In the genomic region with DNA sequence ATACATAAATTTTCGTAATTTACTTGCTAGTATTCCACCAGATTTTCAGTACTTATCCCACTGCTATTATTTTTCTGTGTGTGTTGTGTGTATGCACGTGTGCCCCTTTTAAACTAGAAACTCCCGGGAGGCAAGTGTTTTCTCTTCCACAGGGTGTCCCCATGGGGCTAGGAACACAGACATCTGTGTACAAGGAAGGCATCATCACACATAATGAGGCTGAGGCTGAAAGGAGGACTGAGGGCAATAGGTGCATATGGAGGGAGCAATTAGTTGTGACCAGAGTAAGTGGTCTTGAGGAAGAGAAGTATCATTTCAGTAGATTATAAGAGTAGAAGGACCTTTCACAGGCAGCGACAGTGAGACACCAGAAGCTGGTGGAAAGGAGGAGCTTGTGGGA, we compare ENCODE assay signal across 10 cellular contexts. TPM values are rescaled to one million over a fixed set of nuclear protein-coding genes. Genes with fewer than 3 reads are reported as not detected.
A peak's percentile ranks its signal among the peaks of the same experiment; 100 is the strongest.
DNase-seq lines count a peak whose midpoint lies in the region; ATAC-seq, FAIRE-seq and TF ChIP-seq lines count a peak whose summit lies in the region.
"Had no signal": no experiment of that assay in that cellular context is flagged by ENCODE, and none has a peak within 500 bp of the region (broad histone marks: within the 10 kb centered on the region; RNA-seq: fewer than 3 reads in every experiment).

No MANE protein-coding gene starts in this region.

- no peak for TF ChIP-seq EP300 in H1 (IDR thresholded peaks at IDR 0.05; ENCODE audit: borderline replicate concordance in 1 of 2, low read depth in 2 of 2, low read length in 2 of 2)

- intact Hi-C loops in A673 (cut with micrococcal nuclease; ENCODE audit: unreplicated experiment) (loop anchor here (2.0 to 5.0 kb wide), 5 partner anchors 36 to 219 kb away; a partner anchor contains a TSS), OCI-LY7 (cut with micrococcal nuclease; ENCODE audit: unreplicated experiment) (loop anchor here (2.0 to 5.0 kb wide), 4 partner anchors 47 to 219 kb away; a partner anchor contains a TSS)

- H3K9ac ChIP-seq in H1 (replicated peaks in 1 of 4; ENCODE audit: extremely low read depth in 1 of 4, low read depth in 3 of 4, low read length in 3 of 4), result no peak overlapping the region

- no peak overlapping the region for H4K91ac ChIP-seq in H1 (replicated peaks; ENCODE audit: insufficient read length, low read length)

- H3K79me2 ChIP-seq in OCI-LY7 (ENCODE audit: insufficient read depth, low read depth, low read length) (peaks cover 24% of the 10 kb centered on the region), H1 (ENCODE audit: control insufficient read depth in 1 of 2, insufficient read depth in 2 of 2, low read length in 2 of 2) (peaks cover 0 to 12% of the 10 kb centered on the region in 2 experiments; a peak in 2 of 4 replicates)

- peak; percentile 32; the same call in 1 of the 2 replicates for TF ChIP-seq CTCF in A673 (conservative IDR thresholded peaks at IDR 0.05; ENCODE audit: low read depth, low read length)
- peak; percentile 51 for TF ChIP-seq CTCF in OCI-LY7 (conservative IDR thresholded peaks at IDR 0.05; ENCODE audit: low read length)
- no peak for TF ChIP-seq CTCF in H1 (IDR thresholded peaks at IDR 0.05; ENCODE audit: control extremely low read depth in 1 of 3, insufficient read depth in 1 of 3, low read depth in 1 of 3, low read length in 3 of 3)

- no peak overlapping the region for H3K4ac ChIP-seq in H1 (replicated peaks; ENCODE audit: insufficient read length, low read depth, low read length)

- H3K23me2 ChIP-seq in H1 (ENCODE audit: low read depth, low read length), result peaks cover 29% of the 10 kb centered on the region

- H3K27ac ChIP-seq in A673 (ENCODE audit: low read depth, low read length, poor library complexity, severe bottlenecking), result no peak overlapping the region
- H3K27ac ChIP-seq in OCI-LY7 (ENCODE audit: low read depth, low read length, poor library complexity, severe bottlenecking), result no peak overlapping the region
- H3K27ac ChIP-seq in H1 (ENCODE audit: low read depth, low read length), result no peak overlapping the region

- H3K23ac ChIP-seq in H1 (ENCODE audit: insufficient read length), result no peak overlapping the region

- peaks cover 7% of the 10 kb centered on the region for H3K79me1 ChIP-seq in H1 (ENCODE audit: low read depth, low read length)

- no peak overlapping the region for H2BK15ac ChIP-seq in H1 (ENCODE audit: low read length)

- H2AK5ac ChIP-seq in H1 (ENCODE audit: low read depth, low read length), result no peak overlapping the region

- no peaks in the 10 kb centered on the region for H3K9me2 ChIP-seq in OCI-LY7 (ENCODE audit: insufficient read depth, low read length)

- DNase-seq in A673 (ENCODE audit: low spot score) (peak; percentile 41), DMS79 (lab: John Stamatoyannopoulos, UW) (peak; percentile 51), OCI-LY7 (ENCODE audit: low spot score) (no peak), H1 (ENCODE audit: low read depth in 1 of 2, low spot score in 2 of 2) (no peak), GM12891 (ENCODE audit: insufficient read length, low spot score) (no peak), globus pallidus (ENCODE audit: low spot score) (no peak)

- no peaks in the 10 kb centered on the region for H3K9me3 ChIP-seq in A673 (ENCODE audit: low read depth, low read length, poor library complexity, severe bottlenecking)
- H3K9me3 ChIP-seq in OCI-LY7 (ENCODE audit: low read length), result no peaks in the 10 kb centered on the region
- no peaks in the 10 kb centered on the region for H3K9me3 ChIP-seq in H1 (ENCODE audit: insufficient read depth in 2 of 2, low read depth in 1 of 2, low read length in 1 of 2)

- TF ChIP-seq RAD21 in H1 (IDR thresholded peaks at IDR 0.05 in 1 of 2, conservative IDR thresholded peaks at IDR 0.05 in 1 of 2; ENCODE audit: low read depth in 2 of 2, low read length in 2 of 2), result peak; percentile 13 to 31; a peak in 2 of 4 replicates

- no peak overlapping the region for H2BK5ac ChIP-seq in H1 (ENCODE audit: low read depth, low read length)

- H2BK120ac ChIP-seq in H1 (replicated peaks; ENCODE audit: low read depth, low read length), result no peak overlapping the region

- TF ChIP-seq POLR2A in H1 (IDR thresholded peaks at IDR 0.05; ENCODE audit: control extremely low read depth in 1 of 2, low read depth in 2 of 2, low read length in 2 of 2), result no peak
- TF ChIP-seq POLR2A in GM12891 (IDR thresholded peaks at IDR 0.05; ENCODE audit: low read depth, low read length), result no peak
- no peak for TF ChIP-seq POLR2A in GM18505 (IDR thresholded peaks at IDR 0.05; ENCODE audit: borderline replicate concordance, extremely low read depth, insufficient read depth, insufficient read length)

- H3K56ac ChIP-seq in H1 (replicated peaks; ENCODE audit: insufficient read length, low read depth, low read length), result no peak overlapping the region

- H3K14ac ChIP-seq in H1 (ENCODE audit: insufficient read length), result no peak overlapping the region

- H3K27me3 ChIP-seq in A673 (replicated peaks; ENCODE audit: insufficient read depth, low read depth, low read length, poor library complexity), result no peaks in the 10 kb centered on the region
- peaks cover 2 to 14% (median 12%) of the 10 kb centered on the region in 4 experiments for H3K27me3 ChIP-seq in H1 (replicated peaks in 1 of 4; ENCODE audit: control insufficient read depth in 3 of 4, extremely low read depth in 1 of 4, insufficient read depth in 3 of 4, low read length in 3 of 4)

- BruUV-seq in A673 (replicated peaks; lab: Mats Ljungman, UMichigan) (no TSS peak), OCI-LY7 (replicated peaks; lab: Mats Ljungman, UMichigan) (no TSS peak)

- H3K4me2 ChIP-seq in OCI-LY7 (ENCODE audit: low read length), result peak overlapping the region; percentile 100
- H3K4me2 ChIP-seq in H1 (ENCODE audit: insufficient read depth in 1 of 2, low read depth in 2 of 2, low read length in 2 of 2), result no peak overlapping the region

- no peaks in the 10 kb centered on the region for H4K20me1 ChIP-seq in OCI-LY7 (ENCODE audit: insufficient read depth, low read length)
- peaks cover 0 to 5% of the 10 kb centered on the region in 2 experiments for H4K20me1 ChIP-seq in H1 (replicated peaks in 1 of 2; ENCODE audit: control insufficient read depth in 1 of 2, insufficient read depth in 2 of 2, low read length in 2 of 2)

- H2BK20ac ChIP-seq in H1 (ENCODE audit: low read length), result no peak overlapping the region

- no peak for ATAC-seq in GM18505 (IDR thresholded peaks at IDR 0.05; ENCODE audit: unreplicated experiment)
- no peak for ATAC-seq in HG03342 (IDR thresholded peaks at IDR 0.05; ENCODE audit: unreplicated experiment)

- peaks cover 8% of the 10 kb centered on the region for H3K36me3 ChIP-seq in A673 (ENCODE audit: insufficient read depth, low read length, poor library complexity, severe bottlenecking)
- peaks cover 2% of the 10 kb centered on the region for H3K36me3 ChIP-seq in OCI-LY7 (ENCODE audit: insufficient read depth, low read length)
- H3K36me3 ChIP-seq in H1 (ENCODE audit: control insufficient read depth in 2 of 4, insufficient read depth in 4 of 4, low read length in 3 of 4), result no peaks in the 10 kb centered on the region

- no peak overlapping the region for H3K4me3 ChIP-seq in A673 (ENCODE audit: low read depth, low read length, poor library complexity, severe bottlenecking)
- H3K4me3 ChIP-seq in OCI-LY7 (ENCODE audit: low read depth, low read length, poor library complexity, severe bottlenecking), result no peak overlapping the region
- H3K4me3 ChIP-seq in H1 (ENCODE audit: extremely low read depth in 1 of 4, insufficient read depth in 2 of 4, low read depth in 3 of 4, low read length in 4 of 4), result no peak overlapping the region

- FAIRE-seq in H1 (lab: Jason Lieb, UNC) (no peak), GM12891 (lab: Jason Lieb, UNC) (no peak)
- FAIRE-seq: G401.6, keratinocyte had no signal

- no peak overlapping the region for H3K18ac ChIP-seq in H1 (ENCODE audit: extremely low read depth, low read length)

- H2AFZ ChIP-seq in OCI-LY7 (ENCODE audit: low read length), result no peak overlapping the region
- no peak overlapping the region for H2AFZ ChIP-seq in H1 (ENCODE audit: low read length)

- WGBS in H1 (ENCODE audit: extremely low coverage in 1 of 2, insufficient coverage in 1 of 2, insufficient read length in 1 of 2, insufficient replicate concordance in 2 of 2, low coverage in 1 of 2, low lambda C conversion rate in 2 of 2, missing lambda C conversion rate in 1 of 2), 2 experiments, result 81% methylated on average over 4 of the region's 4 CpGs; no CpG with 5 or more reads in 1 of the 2 experiments

- no peak overlapping the region for H2BK12ac ChIP-seq in H1 (ENCODE audit: low read depth, low read length)

- peaks cover 29% of the 10 kb centered on the region for H3K4me1 ChIP-seq in A673 (ENCODE audit: insufficient read depth, low read length, poor library complexity, severe bottlenecking)
- H3K4me1 ChIP-seq in OCI-LY7 (ENCODE audit: insufficient read depth, low read length, poor library complexity, severe bottlenecking), result peaks cover 36% of the 10 kb centered on the region
- H3K4me1 ChIP-seq in H1 (replicated peaks in 1 of 4; ENCODE audit: control insufficient read depth in 3 of 4, insufficient read depth in 4 of 4, low read length in 3 of 4), result peaks cover 3 to 29% (median 9%) of the 10 kb centered on the region in 4 experiments

- CTCF ChIA-PET in A673 (lab: Charles Lee), result no interaction called here
- CTCF ChIA-PET in OCI-LY7 (lab: Charles Lee; ENCODE audit: unreplicated experiment), result no interaction called here
- CTCF ChIA-PET in H1 (lab: Charles Lee; ENCODE audit: partially characterized antibody), result interaction anchor here (0.9 to 3.2 kb wide), 4 partner anchors 8 to 92 kb away, joined by 3 to 11 read pairs (median 6); a partner anchor contains a TSS

- no peak overlapping the region for H4K8ac ChIP-seq in H1 (ENCODE audit: extremely low read depth, insufficient read depth, low read length)

- POLR2A ChIA-PET in A673 (lab: Charles Lee; ENCODE audit: low non-redundant PET) (no interaction called here), OCI-LY7 (lab: Charles Lee) (interaction anchor here (0.6 kb wide), 2 partner anchors 19 to 23 kb away, joined by 4 to 7 read pairs; no protein-coding TSS in a partner anchor), H1 (lab: Charles Lee; ENCODE audit: partially characterized antibody) (interaction anchor here (2.1 to 10.6 kb wide), 2 partner anchors 10 to 13 kb away, joined by 11 to 139 read pairs; a partner anchor contains a TSS)

- no peak overlapping the region for H4K5ac ChIP-seq in H1 (ENCODE audit: insufficient read length, low read depth, low read length)

RNA-seq across cellular contexts. Expression of a gene that starts 2.1 kb away (rescaled TPM):
- total RNA-seq in A673 (2021) (102 and 115 TPM in 2 replicates), OCI-LY7 (2022) (72.4 and 83.4 TPM in 2 replicates)
- 31.7 and 35.8 TPM in 2 replicates for total RNA-seq in OCI-LY7 (2014; rRNA removed; shearing (Covaris generic))
- 59.8 and 62.9 TPM in 2 replicates for total RNA-seq in H1 (2021; fragmentation: NEBNext Ultra II Directional; extraction: Animal tissue kit (Norgen Biotek cat#: 25700))
- polyA plus RNA-seq in H1 (2011; rRNA removed), result 207 and 236 TPM in 2 replicates
- 120 TPM for polyA plus RNA-seq in H1 (2011; cell fraction: cytosol; rRNA removed)
- polyA plus RNA-seq in H1 (2011; cell fraction: nucleus; rRNA removed), result 164 TPM
- 53.0 to 62.4 TPM (median 60.8 TPM) in 4 replicates for polyA plus RNA-seq in H1 (2012, experiment 1 of 2)
- 65.1 TPM for polyA plus RNA-seq in H1 (2012, experiment 2 of 2)
- 100 TPM for polyA plus RNA-seq in H1 (2013, experiment 1 of 2)
- 99.2 TPM for polyA plus RNA-seq in H1 (2013, experiment 2 of 2)
- polyA minus RNA-seq in H1 (2011; rRNA and poly(A)+ RNA removed), result 125 and 138 TPM in 2 replicates
- 43.4 TPM for polyA minus RNA-seq in H1 (2011; cell fraction: cytosol; rRNA and poly(A)+ RNA removed)
- 64.8 TPM for polyA minus RNA-seq in H1 (2011; cell fraction: nucleus; rRNA and poly(A)+ RNA removed)
- polyA plus RNA-seq in GM12891 (2012; ENCODE audit: low read depth, missing spikeins), result 14.3 TPM

RNA-seq across cellular contexts. Expression of a gene that starts 3.4 kb away (rescaled TPM):
- total RNA-seq in A673 (2021) (17.1 and 17.8 TPM in 2 replicates), OCI-LY7 (2022) (19.0 and 19.9 TPM in 2 replicates)
- 6.5 and 10.6 TPM in 2 replicates for total RNA-seq in OCI-LY7 (2014; rRNA removed; shearing (Covaris generic))
- 3.3 and 4.0 TPM in 2 replicates for total RNA-seq in H1 (2021; fragmentation: NEBNext Ultra II Directional; extraction: Animal tissue kit (Norgen Biotek cat#: 25700))
- polyA plus RNA-seq in H1 (2011; rRNA removed), result 2.5 and 3.4 TPM in 2 replicates
- 2.4 TPM for polyA plus RNA-seq in H1 (2011; cell fraction: cytosol; rRNA removed)
- 10.6 TPM for polyA plus RNA-seq in H1 (2011; cell fraction: nucleus; rRNA removed)
- polyA plus RNA-seq in H1 (2012, experiment 1 of 2), result 2.4 to 3.1 TPM (median 2.9 TPM) in 4 replicates
- polyA plus RNA-seq in H1 (2012, experiment 2 of 2), result 1.8 TPM
- polyA plus RNA-seq in H1 (2013, experiment 1 of 2), result 3.9 TPM
- 3.4 TPM for polyA plus RNA-seq in H1 (2013, experiment 2 of 2)
- polyA minus RNA-seq in H1 (2011; rRNA and poly(A)+ RNA removed), result 2.8 and 3.4 TPM in 2 replicates
- polyA minus RNA-seq in H1 (2011; cell fraction: cytosol; rRNA and poly(A)+ RNA removed), result 3.7 TPM
- polyA minus RNA-seq in H1 (2011; cell fraction: nucleus; rRNA and poly(A)+ RNA removed), result 4.6 TPM
- polyA plus RNA-seq in GM12891 (2012; ENCODE audit: low read depth, missing spikeins), result 3.7 TPM

RNA-seq across cellular contexts. Expression of a gene that starts 17.6 kb away (rescaled TPM):
- 31.7 and 31.9 TPM in 2 replicates for total RNA-seq in A673 (2021)
- total RNA-seq in OCI-LY7 (2014; rRNA removed; shearing (Covaris generic)), result 18.2 and 27.7 TPM in 2 replicates
- 29.6 and 30.8 TPM in 2 replicates for total RNA-seq in OCI-LY7 (2022)
- 35.0 and 36.6 TPM in 2 replicates for total RNA-seq in H1 (2021; fragmentation: NEBNext Ultra II Directional; extraction: Animal tissue kit (Norgen Biotek cat#: 25700))
- 37.3 and 41.2 TPM in 2 replicates for polyA plus RNA-seq in H1 (2011; rRNA removed)
- 42.7 TPM for polyA plus RNA-seq in H1 (2011; cell fraction: cytosol; rRNA removed)
- polyA plus RNA-seq in H1 (2011; cell fraction: nucleus; rRNA removed), result 75.6 TPM
- 21.7 to 33.1 TPM (median 27.9 TPM) in 4 replicates for polyA plus RNA-seq in H1 (2012, experiment 1 of 2)
- polyA plus RNA-seq in H1 (2012, experiment 2 of 2), result 15.8 TPM
- polyA plus RNA-seq in H1 (2013, experiment 1 of 2), result 21.5 TPM
- 19.9 TPM for polyA plus RNA-seq in H1 (2013, experiment 2 of 2)
- polyA minus RNA-seq in H1 (2011; rRNA and poly(A)+ RNA removed), result 55.7 and 67.4 TPM in 2 replicates
- 22.5 TPM for polyA minus RNA-seq in H1 (2011; cell fraction: cytosol; rRNA and poly(A)+ RNA removed)
- 48.1 TPM for polyA minus RNA-seq in H1 (2011; cell fraction: nucleus; rRNA and poly(A)+ RNA removed)
- 9.4 TPM for polyA plus RNA-seq in GM12891 (2012; ENCODE audit: low read depth, missing spikeins)

RNA-seq across cellular contexts. Expression of a gene that starts 19.1 kb away (rescaled TPM):
- 72.5 and 80.6 TPM in 2 replicates for total RNA-seq in A673 (2021)
- total RNA-seq in OCI-LY7 (2014; rRNA removed; shearing (Covaris generic)), result 12.1 and 12.2 TPM in 2 replicates
- total RNA-seq in OCI-LY7 (2022), result 49.6 and 50.0 TPM in 2 replicates
- total RNA-seq in H1 (2021; fragmentation: NEBNext Ultra II Directional; extraction: Animal tissue kit (Norgen Biotek cat#: 25700)), result 65.5 and 69.3 TPM in 2 replicates
- 104 and 109 TPM in 2 replicates for polyA plus RNA-seq in H1 (2011; rRNA removed)
- 123 TPM for polyA plus RNA-seq in H1 (2011; cell fraction: cytosol; rRNA removed)
- 128 TPM for polyA plus RNA-seq in H1 (2011; cell fraction: nucleus; rRNA removed)
- 65.2 to 89.7 TPM (median 83.7 TPM) in 4 replicates for polyA plus RNA-seq in H1 (2012, experiment 1 of 2)
- polyA plus RNA-seq in H1 (2012, experiment 2 of 2), result 110 TPM
- polyA plus RNA-seq in H1 (2013, experiment 1 of 2), result 45.1 TPM
- polyA plus RNA-seq in H1 (2013, experiment 2 of 2), result 44.1 TPM
- 78.6 and 79.0 TPM in 2 replicates for polyA minus RNA-seq in H1 (2011; rRNA and poly(A)+ RNA removed)
- polyA minus RNA-seq in H1 (2011; cell fraction: cytosol; rRNA and poly(A)+ RNA removed), result 51.2 TPM
- polyA minus RNA-seq in H1 (2011; cell fraction: nucleus; rRNA and poly(A)+ RNA removed), result 44.6 TPM
- 31.2 TPM for polyA plus RNA-seq in GM12891 (2012; ENCODE audit: low read depth, missing spikeins)

RNA-seq across cellular contexts. Expression of a gene that starts 36.2 kb away (rescaled TPM):
- total RNA-seq in A673 (2021) (26.7 and 32.4 TPM in 2 replicates), OCI-LY7 (2022) (23.3 and 25.7 TPM in 2 replicates)
- 32.2 and 46.1 TPM in 2 replicates for total RNA-seq in OCI-LY7 (2014; rRNA removed; shearing (Covaris generic))
- total RNA-seq in H1 (2021; fragmentation: NEBNext Ultra II Directional; extraction: Animal tissue kit (Norgen Biotek cat#: 25700)), result 15.5 and 16.6 TPM in 2 replicates
- polyA plus RNA-seq in H1 (2011; rRNA removed), result 13.1 and 14.8 TPM in 2 replicates
- 13.1 TPM for polyA plus RNA-seq in H1 (2011; cell fraction: cytosol; rRNA removed)
- 35.9 TPM for polyA plus RNA-seq in H1 (2011; cell fraction: nucleus; rRNA removed)
- 26.0 to 28.1 TPM (median 27.0 TPM) in 4 replicates for polyA plus RNA-seq in H1 (2012, experiment 1 of 2)
- 18.7 TPM for polyA plus RNA-seq in H1 (2012, experiment 2 of 2)
- 18.1 TPM for polyA plus RNA-seq in H1 (2013, experiment 1 of 2)
- polyA plus RNA-seq in H1 (2013, experiment 2 of 2), result 15.6 TPM
- polyA minus RNA-seq in H1 (2011; rRNA and poly(A)+ RNA removed), result 16.9 and 23.9 TPM in 2 replicates
- 8.8 TPM for polyA minus RNA-seq in H1 (2011; cell fraction: cytosol; rRNA and poly(A)+ RNA removed)
- 13.5 TPM for polyA minus RNA-seq in H1 (2011; cell fraction: nucleus; rRNA and poly(A)+ RNA removed)
- polyA plus RNA-seq in GM12891 (2012; ENCODE audit: low read depth, missing spikeins), result 31.6 TPM

Comparison
In these comparisons a context has a peak if more than half of its experiments do, and no peak if none do; other contexts are left out.
1. DNase-seq: peak in A673 (single experiment) and DMS79 (single experiment); none in OCI-LY7 (single experiment), H1 (0 of 2), GM12891 (single experiment) and globus pallidus (single experiment).
2. CTCF ChIP-seq: peak in A673 (single experiment) and OCI-LY7 (single experiment); none in H1 (0 of 3).